In genomic region chr12:82688035-82688501, GRCh38 we compare ENCODE assay signal across 8 cellular contexts. TPM values are rescaled to one million over a fixed set of nuclear protein-coding genes. Genes with fewer than 3 reads are reported as not detected.
DNase-seq lines count a peak whose midpoint lies in the region; ATAC-seq and TF ChIP-seq lines count a peak whose summit lies in the region.

No MANE protein-coding gene starts in this region.

- H3K27ac ChIP-seq in DOHH2 (ENCODE audit: low read depth, low read length) (peak overlapping the region; percentile 1; the same call in 1 of the 2 replicates), Karpas-422 (ENCODE audit: low read length) (no peak overlapping the region), adrenal gland (no peak overlapping the region), stomach smooth muscle (ENCODE audit: low read length) (peak overlapping the region; percentile 92)

- TF ChIP-seq CTCF in DOHH2 (IDR thresholded peaks at IDR 0.05; ENCODE audit: low read depth, low read length, poor library complexity, severe bottlenecking), result peak; percentile 39
- peak in 1 of 6 experiments; percentile 20 for TF ChIP-seq CTCF in adrenal gland (IDR thresholded peaks at IDR 0.05)

- DNase-seq in Karpas-422, result no peak
- DNase-seq in adrenal gland, result no peak
- DNase-seq in kidney glomerular epithelial cell (lab: John Stamatoyannopoulos, UW), result peak; percentile 30
- no peak for DNase-seq in NCI-H2107 (lab: John Stamatoyannopoulos, UW)
- DNase-seq in activated effector memory CD4-positive, alpha-beta T cell treated with anti-CD3 and anti-CD28 coated beads, Interleukin-2, amount 50 U/mL, for 16 hours, result no peak

- H3K36me3 ChIP-seq in DOHH2 (ENCODE audit: control insufficient read depth, low read length) (no peaks in the 10 kb centered on the region), Karpas-422 (ENCODE audit: insufficient read depth, low read length) (no peaks in the 10 kb centered on the region), adrenal gland (replicated peaks in 1 of 2) (no peaks in the 10 kb centered on the region), stomach smooth muscle (ENCODE audit: control insufficient read depth in 2 of 2, insufficient read depth in 2 of 2, low read length in 2 of 2) (no peaks in the 10 kb centered on the region)

- H3K79me2 ChIP-seq in DOHH2 (ENCODE audit: control insufficient read depth, low read length), result peaks cover 5% of the 10 kb centered on the region
- no peaks in the 10 kb centered on the region for H3K79me2 ChIP-seq in Karpas-422 (ENCODE audit: low read length)

- H3K4me1 ChIP-seq in DOHH2 (ENCODE audit: control insufficient read depth, low read length) (peaks cover 41% of the 10 kb centered on the region), Karpas-422 (ENCODE audit: low read length) (peaks cover 48% of the 10 kb centered on the region), adrenal gland (replicated peaks in 1 of 2) (peaks cover 0 to 10% of the 10 kb centered on the region in 2 donors), stomach smooth muscle (ENCODE audit: control insufficient read depth, insufficient read depth, low read length) (peaks cover 6% of the 10 kb centered on the region)

- TF ChIP-seq POLR2A in adrenal gland (IDR thresholded peaks at IDR 0.05), result no peak

- H3K4me3 ChIP-seq in DOHH2 (ENCODE audit: low read length) (peak overlapping the region; percentile 85), Karpas-422 (ENCODE audit: low read length) (peak overlapping the region; percentile 98), adrenal gland (peak overlapping the region in 3 of 4 donors; percentile 33 to 74 (median 73)), stomach smooth muscle (ENCODE audit: low read length in 2 of 2) (peak overlapping the region; percentile 86 to 96)

- no peaks in the 10 kb centered on the region for H3K9me3 ChIP-seq in DOHH2 (ENCODE audit: control insufficient read depth, insufficient read depth, low read length)
- H3K9me3 ChIP-seq in Karpas-422 (ENCODE audit: low read length), result no peaks in the 10 kb centered on the region
- H3K9me3 ChIP-seq in adrenal gland (replicated peaks in 1 of 3), result no peaks in the 10 kb centered on the region
- H3K9me3 ChIP-seq in stomach smooth muscle (ENCODE audit: control insufficient read depth in 2 of 2, low read length in 2 of 2), result no peaks in the 10 kb centered on the region

- no peak for ATAC-seq in GM19023 (IDR thresholded peaks at IDR 0.05; ENCODE audit: unreplicated experiment)

- no peaks in the 10 kb centered on the region for H3F3A ChIP-seq in DOHH2 (ENCODE audit: control insufficient read depth, insufficient read depth)

- H2AFZ ChIP-seq in Karpas-422 (ENCODE audit: low read length), result peak overlapping the region; percentile 86

- H4K20me1 ChIP-seq in DOHH2 (ENCODE audit: control insufficient read depth, insufficient read depth, low read depth, low read length), result no peaks in the 10 kb centered on the region
- no peaks in the 10 kb centered on the region for H4K20me1 ChIP-seq in Karpas-422 (ENCODE audit: insufficient read depth, low read depth, low read length)

- peak overlapping the region; percentile 78 for H3K4me2 ChIP-seq in DOHH2 (ENCODE audit: low read length)
- H3K4me2 ChIP-seq in Karpas-422 (ENCODE audit: low read depth, low read length, poor library complexity, severe bottlenecking), result peak overlapping the region; percentile 93

- WGBS in adrenal gland, 4 donors, result 6 to 10% (median 8%) methylated on average over 12 of the region's 12 CpGs

- H3K27me3 ChIP-seq in DOHH2 (ENCODE audit: control insufficient read depth, low read length) (no peaks in the 10 kb centered on the region; the same call in 1 of the 2 replicates), Karpas-422 (ENCODE audit: low read length) (no peaks in the 10 kb centered on the region; the same call in 1 of the 2 replicates), adrenal gland (no peaks in the 10 kb centered on the region), stomach smooth muscle (ENCODE audit: control insufficient read depth in 1 of 2, insufficient read depth in 2 of 2, low read length in 2 of 2) (no peaks in the 10 kb centered on the region)

- H3K9me2 ChIP-seq in DOHH2 (replicated peaks; ENCODE audit: control insufficient read depth, low read length) (no peaks in the 10 kb centered on the region), Karpas-422 (replicated peaks; ENCODE audit: insufficient read depth, low read length) (no peaks in the 10 kb centered on the region)

- H3K9ac ChIP-seq in Karpas-422 (ENCODE audit: low read length), result peak overlapping the region; percentile 69
- H3K9ac ChIP-seq in stomach smooth muscle (ENCODE audit: low read length in 2 of 2), result peak overlapping the region; percentile 37 to 93

- intact Hi-C loops in adrenal gland (cut with DNase I), result loop anchor here in 1 of 2 donors (10.0 kb wide), 2 partner anchors 317 to 1817 kb away; no protein-coding TSS in a partner anchor

RNA-seq across cellular contexts. Expression of gene TMTC2, which starts 1.4 kb away (rescaled TPM):
- total RNA-seq in Karpas-422 (2014; rRNA removed; shearing (Covaris generic); ENCODE audit: low replicate concordance), result 3.2 and 5.0 TPM in 2 replicates
- total RNA-seq in adrenal gland, result 1 to 10 TPM; 1.9 to 4.4 (median 3.0) TPM
- 1 to 10 TPM; 1.6 to 2.5 (median 1.8) TPM for polyA plus RNA-seq in adrenal gland

Comparison
In these comparisons a context has a peak if more than half of its experiments do, and no peak if none do; other contexts are left out.
1. H3K27ac ChIP-seq: peak in DOHH2 (single experiment) and stomach smooth muscle (single experiment); none in Karpas-422 (single experiment) and adrenal gland (0 of 5).
2. Peak in every context shown above with its lines, with median percentiles within 50 percentile points of each other: H3K4me3 ChIP-seq.